In genomic region chr2:167749016-167749415, GRCh38 we compare ENCODE assay signal across 23 cellular contexts.
DNase-seq lines count a peak whose midpoint lies in the region; ATAC-seq and TF ChIP-seq lines count a peak whose summit lies in the region.
"Had no signal": no experiment of that assay in that cellular context is flagged by ENCODE, and none has a peak within 500 bp of the region (broad histone marks: within the 10 kb centered on the region; RNA-seq: fewer than 3 reads in every experiment).

No MANE protein-coding gene starts in this region.

- no peak overlapping the region for H3K4me2 ChIP-seq in mesendoderm (ENCODE audit: low read length)
- H3K4me2 ChIP-seq: neural progenitor cell, smooth muscle cell had no signal

- CTCF ChIA-PET in CD4-positive, alpha-beta T cell (lab: Charles Lee) = no interaction called here

- no peak overlapping the region for H2BK5ac ChIP-seq in mesendoderm (ENCODE audit: low read length)

- no peak overlapping the region for H3K23ac ChIP-seq in mesendoderm (ENCODE audit: low read length)

- H2BK15ac ChIP-seq in mesendoderm (replicated peaks; ENCODE audit: low read depth) = peak overlapping the region; percentile 96

- H3K4me1 Mint-ChIP-seq in endodermal cell = peaks cover 22% of the 10 kb centered on the region
- H3K4me1 Mint-ChIP-seq in CD4-positive, alpha-beta T cell (ENCODE audit: low read depth) = no peaks in the 10 kb centered on the region
- H3K4me1 Mint-ChIP-seq: activated naive CD8-positive, alpha-beta T cell treated with anti-CD3 and anti-CD28 coated beads for 36 hours had no signal

- H3K79me2 ChIP-seq in mesendoderm (ENCODE audit: control insufficient read depth, insufficient read depth, low read length) = no peaks in the 10 kb centered on the region

- 94 to 96% methylated on average over 3 of the region's 3 CpGs for WGBS in endodermal cell (ENCODE audit: insufficient coverage in 1 of 2, insufficient read length in 1 of 2), 2 experiments
- no CpG with 5 or more reads among the region's 3 CpGs for WGBS in mesendoderm (ENCODE audit: extremely low coverage, insufficient coverage, low lambda C conversion rate)

- H4K8ac ChIP-seq in mesendoderm (ENCODE audit: low read depth, low read length) = no peak overlapping the region

- no peak overlapping the region for H4K5ac ChIP-seq in mesendoderm (ENCODE audit: low read length)

- DNase-seq in ELR (ENCODE audit: low read depth) (peak; percentile 5), OCI-M1 (lab: John Stamatoyannopoulos, UW) (peak; percentile 36), endodermal cell (no peak), mesendoderm (no peak), UCSD-AML1 (lab: John Stamatoyannopoulos, UW; ENCODE audit: unreplicated experiment) (no peak), NCI-H2196 treated with DMSO at 0.1 percent for 48 hours (lab: John Stamatoyannopoulos, UW; ENCODE audit: unreplicated experiment) (no peak), tibial artery (no peak)
- no peak for DNase-seq in CD4-positive, alpha-beta T cell
- DNase-seq: activated CD8-positive, alpha-beta memory T cell treated with anti-CD3 and anti-CD28 coated beads, Interleukin-2, amount 50 U/mL, for 4 hours; activated naive CD8-positive, alpha-beta T cell treated with anti-CD3 and anti-CD28 coated beads for 36 hours; GF-D8; islet precursor cell; Karpas-422; NCI-H1092; NCI-H187 treated with DMSO at 0.1 percent for 48 hours; stimulated activated CD4-positive, alpha-beta T cell treated with anti-CD3 and anti-CD28 coated beads, Interleukin-2, amount 100 ng/mL, for 48 hours; stimulated activated naive CD4-positive, alpha-beta T cell treated with Interleukin-2 at 50 U/mL for 16 hours had no signal

- POLR2A ChIA-PET in CD4-positive, alpha-beta T cell (lab: Charles Lee) = no interaction called here

- no peaks in the 10 kb centered on the region for H3K27me3 Mint-ChIP-seq in endodermal cell (ENCODE audit: insufficient read depth)
- peaks cover 23% of the 10 kb centered on the region for H3K27me3 Mint-ChIP-seq in CD4-positive, alpha-beta T cell

- intact Hi-C loops in CD4-positive, alpha-beta T cell (cut with DNase I, micrococcal nuclease) = no loop called here
- intact Hi-C loops in tibial artery (cut with DNase I; ENCODE audit: low total_unique reads) = no loop called here

- H3K9me3 ChIP-seq in endodermal cell (ENCODE audit: control insufficient read depth, low read length) (no peaks in the 10 kb centered on the region), tibial artery (no peaks in the 10 kb centered on the region)
- no peaks in the 10 kb centered on the region for H3K9me3 ChIP-seq in CD4-positive, alpha-beta T cell (ENCODE audit: control insufficient read depth, low read length)
- H3K9me3 ChIP-seq: prostate gland had no signal

- H3K4me3 Mint-ChIP-seq in endodermal cell = no peak overlapping the region
- H3K4me3 Mint-ChIP-seq in CD4-positive, alpha-beta T cell = no peak overlapping the region
- H3K4me3 Mint-ChIP-seq: activated naive CD8-positive, alpha-beta T cell treated with anti-CD3 and anti-CD28 coated beads for 36 hours; neural progenitor cell; T-helper 2 cell treated with Interferon-gamma antibody and Interleukin-4, amounts not matched to agents 5 μg/mL and 100 μg/mL, for 36 hours had no signal

- no peak for ATAC-seq in CD4-positive, alpha-beta T cell (ENCODE audit: poor library complexity)
- ATAC-seq: SK-N-SH treated with all-trans-retinoic acid at 6 μM for 48 hours had no signal

- H3K27ac ChIP-seq in endodermal cell (ENCODE audit: low read depth, low read length) = no peak overlapping the region
- no peak overlapping the region for H3K27ac ChIP-seq in mesendoderm (ENCODE audit: low read depth, low read length)
- no peak overlapping the region for H3K27ac ChIP-seq in CD4-positive, alpha-beta T cell (ENCODE audit: low read depth, low read length)
- no peak overlapping the region for H3K27ac ChIP-seq in tibial artery
- H3K27ac ChIP-seq: neural progenitor cell, prostate gland had no signal

- TF ChIP-seq CTCF in endodermal cell (conservative IDR thresholded peaks at IDR 0.05) (no peak), tibial artery (IDR thresholded peaks at IDR 0.05) (no peak)
- TF ChIP-seq CTCF in CD4-positive, alpha-beta T cell (IDR thresholded peaks at IDR 0.05) = no peak

- no peaks in the 10 kb centered on the region for H3K36me3 ChIP-seq in endodermal cell (ENCODE audit: control insufficient read depth, insufficient read depth, low read length)
- no peaks in the 10 kb centered on the region for H3K36me3 ChIP-seq in mesendoderm (ENCODE audit: control insufficient read depth, insufficient read depth, low read length)
- no peaks in the 10 kb centered on the region for H3K36me3 ChIP-seq in tibial artery
- H3K36me3 ChIP-seq: neural progenitor cell, prostate gland had no signal

- H3K56ac ChIP-seq in mesendoderm (ENCODE audit: low read length) = peak overlapping the region; percentile 50

- H3K27me3 ChIP-seq in endodermal cell (ENCODE audit: control insufficient read depth, insufficient read depth, low read length, poor library complexity, severe bottlenecking) (no peaks in the 10 kb centered on the region), mesendoderm (ENCODE audit: insufficient read depth, low read length, poor library complexity) (no peaks in the 10 kb centered on the region), tibial artery (no peaks in the 10 kb centered on the region)
- peaks cover 9% of the 10 kb centered on the region for H3K27me3 ChIP-seq in CD4-positive, alpha-beta T cell (ENCODE audit: control insufficient read depth, insufficient read depth, low read length)
- H3K27me3 ChIP-seq: neural progenitor cell had no signal

- no peaks in the 10 kb centered on the region for H3K79me1 ChIP-seq in mesendoderm (ENCODE audit: low read length)

- H2AK5ac ChIP-seq in mesendoderm (ENCODE audit: low read length) = no peak overlapping the region

- H3K4me3 ChIP-seq in endodermal cell (ENCODE audit: low read length) = no peak overlapping the region
- H3K4me3 ChIP-seq in mesendoderm (ENCODE audit: low read length) = no peak overlapping the region
- H3K4me3 ChIP-seq in tibial artery = no peak overlapping the region
- H3K4me3 ChIP-seq: neural progenitor cell, prostate gland, smooth muscle cell had no signal

- no peak overlapping the region for H2BK120ac ChIP-seq in mesendoderm (ENCODE audit: low read depth, low read length)

- H3K4me1 ChIP-seq in endodermal cell (ENCODE audit: control insufficient read depth, insufficient read depth, low read length) = peaks cover 6% of the 10 kb centered on the region
- no peaks in the 10 kb centered on the region for H3K4me1 ChIP-seq in mesendoderm (ENCODE audit: control insufficient read depth, low read depth, low read length)
- no peaks in the 10 kb centered on the region for H3K4me1 ChIP-seq in tibial artery
- H3K4me1 ChIP-seq: neural progenitor cell, prostate gland had no signal

- H3K9ac ChIP-seq in endodermal cell (ENCODE audit: extremely low read depth, low read length, poor library complexity, severe bottlenecking) (no peak overlapping the region), mesendoderm (ENCODE audit: low read length) (no peak overlapping the region)
- H3K9ac ChIP-seq: neural progenitor cell had no signal

- peak overlapping the region; percentile 76 for H3K27ac Mint-ChIP-seq in endodermal cell
- no peak overlapping the region for H3K27ac Mint-ChIP-seq in CD4-positive, alpha-beta T cell
- H3K27ac Mint-ChIP-seq: activated naive CD8-positive, alpha-beta T cell treated with anti-CD3 and anti-CD28 coated beads for 36 hours; activated T-helper 2 cell treated with anti-CD3 and anti-CD28 coated beads, Interferon-gamma antibody, Interleukin-2, Interleukin-4, amounts not matched to agents 10 μg/mL and 5 μg/mL and 100 μg/mL, durations not matched to agents 14 hours and 24 hours and 36 hours; neural progenitor cell; T-helper 2 cell treated with Interferon-gamma antibody and Interleukin-4, amounts not matched to agents 5 μg/mL and 100 μg/mL, for 36 hours had no signal

- H3K4ac ChIP-seq in mesendoderm (ENCODE audit: low read depth, low read length) = no peak overlapping the region

- H3K36me3 Mint-ChIP-seq in endodermal cell (ENCODE audit: low read depth) = no peaks in the 10 kb centered on the region
- H3K36me3 Mint-ChIP-seq in CD4-positive, alpha-beta T cell (ENCODE audit: low read depth) = no peaks in the 10 kb centered on the region
- H3K36me3 Mint-ChIP-seq: activated naive CD8-positive, alpha-beta T cell treated with anti-CD3 and anti-CD28 coated beads for 36 hours; neural progenitor cell had no signal

- H3K18ac ChIP-seq in mesendoderm (ENCODE audit: low read length) = peak overlapping the region; percentile 87

- H3K9me3 Mint-ChIP-seq in endodermal cell = no peaks in the 10 kb centered on the region
- H3K9me3 Mint-ChIP-seq in CD4-positive, alpha-beta T cell = peaks cover 2% of the 10 kb centered on the region
- H3K9me3 Mint-ChIP-seq: activated naive CD8-positive, alpha-beta T cell treated with anti-CD3 and anti-CD28 coated beads for 36 hours; activated T-helper 2 cell treated with anti-CD3 and anti-CD28 coated beads, Interferon-gamma antibody, Interleukin-2, Interleukin-4, amounts not matched to agents 10 μg/mL and 5 μg/mL and 100 μg/mL, durations not matched to agents 14 hours and 24 hours and 36 hours; neural progenitor cell; T-helper 2 cell treated with Interferon-gamma antibody and Interleukin-4, amounts not matched to agents 5 μg/mL and 100 μg/mL, for 36 hours had no signal

Comparison
In these comparisons a context has a peak if more than half of its experiments do, and no peak if none do; other contexts are left out.
1. DNase-seq: peak in ELR (single experiment) and OCI-M1 (single experiment); none in endodermal cell (single experiment), mesendoderm (single experiment), UCSD-AML1 (single experiment), NCI-H2196 treated with DMSO at 0.1 percent for 48 hours (single experiment), CD4-positive, alpha-beta T cell (0 of 10) and tibial artery (0 of 2).